ENCODE assay signal across 6 cellular contexts in the genomic region with DNA sequence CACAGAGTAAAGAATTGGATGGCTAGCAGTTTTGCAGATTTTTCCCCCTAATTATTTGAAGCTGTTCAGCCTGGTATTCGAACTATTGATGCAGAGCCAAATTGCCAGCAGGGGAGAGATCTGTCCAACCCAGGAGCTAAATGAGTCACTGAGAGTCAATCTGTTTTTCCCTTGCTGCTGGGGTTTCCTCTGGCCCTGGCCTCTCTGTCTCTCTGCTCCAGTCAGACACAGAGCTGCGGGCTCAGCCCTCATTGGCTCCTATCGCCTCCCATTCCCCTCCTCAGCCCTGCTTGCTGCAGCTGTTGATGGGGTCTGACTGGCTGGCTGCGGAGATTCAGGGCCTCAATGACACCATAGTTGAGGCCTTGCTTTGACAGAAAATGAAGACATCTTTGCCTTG.
DNase-seq lines count a peak whose midpoint lies in the region; ATAC-seq, FAIRE-seq and TF ChIP-seq lines count a peak whose summit lies in the region.
"Not testable (repeated sequence)": the region's sequence is repeated elsewhere in the genome, so short reads cannot be mapped to it uniquely, and the experiment has no call there.

No MANE protein-coding gene starts in this region.

- not testable (repeated sequence) for H3K4me3 ChIP-seq in GM23338; IMR-90 (ENCODE audit: insufficient read depth, low read depth, low read length); H1 (ENCODE audit: extremely low read depth in 1 of 4, insufficient read depth in 2 of 4, low read depth in 3 of 4, low read length in 4 of 4); heart left ventricle; right cardiac atrium (ENCODE audit: low read length)

- TF ChIP-seq CTCF in GM23338 (conservative IDR thresholded peaks at IDR 0.05; ENCODE audit: low read depth in 2 of 2); IMR-90 (conservative IDR thresholded peaks at IDR 0.05; ENCODE audit: low read depth, low read length); WTC11 (IDR thresholded peaks at IDR 0.05); H1 (IDR thresholded peaks at IDR 0.05; ENCODE audit: control extremely low read depth in 1 of 3, insufficient read depth in 1 of 3, low read depth in 1 of 3, low read length in 3 of 3); heart left ventricle (IDR thresholded peaks at IDR 0.05): not testable (repeated sequence)

- H4K5ac ChIP-seq in IMR-90 (ENCODE audit: low read depth, low read length); H1 (ENCODE audit: insufficient read length, low read depth, low read length): not testable (repeated sequence)

- dilution Hi-C loops in IMR-90 (cut with HindIII; ENCODE audit: low sequenced_read_pairs, unreplicated experiment), result not testable (repeated sequence)

- H3K27ac Mint-ChIP-seq in GM23338, WTC11: not testable (repeated sequence)

- H3K9me3 Mint-ChIP-seq in GM23338, WTC11: not testable (repeated sequence)

- not testable (repeated sequence) for H3K4me1 Mint-ChIP-seq in GM23338, WTC11

- FAIRE-seq in H1 (lab: Jason Lieb, UNC), result peak; percentile 7

- not testable (repeated sequence) for TF ChIP-seq RAD21 in IMR-90 (IDR thresholded peaks at IDR 0.05; ENCODE audit: low read length); H1 (IDR thresholded peaks at IDR 0.05 in 1 of 2, conservative IDR thresholded peaks at IDR 0.05 in 1 of 2; ENCODE audit: low read depth in 2 of 2, low read length in 2 of 2)

- not testable (repeated sequence) for H2AK5ac ChIP-seq in IMR-90 (ENCODE audit: low read depth, low read length); H1 (ENCODE audit: low read depth, low read length)

- not testable (repeated sequence) for H3K27me3 ChIP-seq in GM23338 (ENCODE audit: insufficient read depth); IMR-90 (ENCODE audit: control insufficient read depth, insufficient read depth, low read length); H1 (replicated peaks in 1 of 4; ENCODE audit: control insufficient read depth in 3 of 4, extremely low read depth in 1 of 4, insufficient read depth in 3 of 4, low read length in 3 of 4); heart left ventricle; right cardiac atrium (ENCODE audit: control insufficient read depth, insufficient read depth)

- H2AFZ ChIP-seq in GM23338; IMR-90 (replicated peaks; ENCODE audit: low read length, poor library complexity); H1 (ENCODE audit: low read length): not testable (repeated sequence)

- not testable (repeated sequence) for H2BK20ac ChIP-seq in IMR-90 (ENCODE audit: low read depth, low read length); H1 (ENCODE audit: low read length)

- intact Hi-C loops in IMR-90 (cut with micrococcal nuclease); heart left ventricle (cut with DNase I); right cardiac atrium (cut with DNase I): not testable (repeated sequence)

- H2BK5ac ChIP-seq in IMR-90 (ENCODE audit: low read depth, low read length, poor library complexity, severe bottlenecking); H1 (ENCODE audit: low read depth, low read length): not testable (repeated sequence)

- not testable (repeated sequence) for H3K14ac ChIP-seq in IMR-90 (replicated peaks; ENCODE audit: low read depth, low read length); H1 (ENCODE audit: insufficient read length)

- not testable (repeated sequence) for BruUV-seq in IMR-90 (replicated peaks; lab: Mats Ljungman, UMichigan)

- not testable (repeated sequence) for H2BK15ac ChIP-seq in IMR-90 (ENCODE audit: low read depth, low read length); H1 (ENCODE audit: low read length)

- not testable (repeated sequence) for TF ChIP-seq EP300 in H1 (IDR thresholded peaks at IDR 0.05; ENCODE audit: borderline replicate concordance in 1 of 2, low read depth in 2 of 2, low read length in 2 of 2)

- H3K79me2 ChIP-seq in GM23338 (replicated peaks; ENCODE audit: insufficient read depth); H1 (ENCODE audit: control insufficient read depth in 1 of 2, insufficient read depth in 2 of 2, low read length in 2 of 2): not testable (repeated sequence)

- H2AK9ac ChIP-seq in IMR-90 (replicated peaks; ENCODE audit: low read depth, low read length, poor library complexity), result not testable (repeated sequence)

- not testable (repeated sequence) for TF ChIP-seq POLR2A in IMR-90 (IDR thresholded peaks at IDR 0.05; ENCODE audit: low read depth, low read length); H1 (IDR thresholded peaks at IDR 0.05; ENCODE audit: control extremely low read depth in 1 of 2, low read depth in 2 of 2, low read length in 2 of 2); heart left ventricle (IDR thresholded peaks at IDR 0.05)

- not testable (repeated sequence) for H4K8ac ChIP-seq in IMR-90 (ENCODE audit: low read depth in 2 of 2, low read length in 2 of 2); H1 (ENCODE audit: extremely low read depth, insufficient read depth, low read length)

- ATAC-seq in GM23338 (peak; percentile 96), IMR-90 (ENCODE audit: low read depth) (peak; percentile 60), WTC11 (peak; percentile 98), heart left ventricle (peak in 3 of 4 donors; percentile 47 to 71 (median 54)), right cardiac atrium (peak; percentile 61 to 71)

- not testable (repeated sequence) for H3K9ac ChIP-seq in IMR-90 (ENCODE audit: low read depth, low read length); H1 (replicated peaks in 1 of 4; ENCODE audit: extremely low read depth in 1 of 4, low read depth in 3 of 4, low read length in 3 of 4)

- not testable (repeated sequence) for H3K23me2 ChIP-seq in H1 (ENCODE audit: low read depth, low read length)

- H3K4me3 Mint-ChIP-seq in GM23338, WTC11: not testable (repeated sequence)

- H3K9me3 ChIP-seq in IMR-90 (ENCODE audit: control insufficient read depth, insufficient read depth, low read length); H1 (ENCODE audit: insufficient read depth in 2 of 2, low read depth in 1 of 2, low read length in 1 of 2); heart left ventricle; right cardiac atrium (ENCODE audit: control insufficient read depth, low read length): not testable (repeated sequence)

- not testable (repeated sequence) for H3K9me2 ChIP-seq in GM23338 (ENCODE audit: insufficient read depth)

- H3K27ac ChIP-seq in GM23338 (ENCODE audit: low read depth); IMR-90 (ENCODE audit: insufficient read depth, low read length); H1 (ENCODE audit: low read depth, low read length); heart left ventricle; right cardiac atrium (ENCODE audit: low read length): not testable (repeated sequence)

- in situ Hi-C loops in IMR-90 (cut with MboI; ENCODE audit: low sequenced_read_pairs), result not testable (repeated sequence)

- POLR2A ChIA-PET in IMR-90 (lab: Charles Lee; ENCODE audit: unreplicated experiment); WTC11 (lab: Charles Lee); H1 (lab: Charles Lee; ENCODE audit: partially characterized antibody): not testable (repeated sequence)

- not testable (repeated sequence) for H3K56ac ChIP-seq in IMR-90 (ENCODE audit: extremely low read depth, insufficient read depth, low read length); H1 (replicated peaks; ENCODE audit: insufficient read length, low read depth, low read length)

- H3K79me1 ChIP-seq in IMR-90 (ENCODE audit: low read depth in 1 of 2, low read length in 2 of 2); H1 (ENCODE audit: low read depth, low read length): not testable (repeated sequence)

- H3K23ac ChIP-seq in IMR-90 (ENCODE audit: low read depth, low read length); H1 (ENCODE audit: insufficient read length): not testable (repeated sequence)

- not testable (repeated sequence) for H4K20me1 ChIP-seq in GM23338 (replicated peaks; ENCODE audit: insufficient read depth); IMR-90 (ENCODE audit: insufficient read depth, low read length); H1 (replicated peaks in 1 of 2; ENCODE audit: control insufficient read depth in 1 of 2, insufficient read depth in 2 of 2, low read length in 2 of 2)

- H2BK120ac ChIP-seq in IMR-90 (ENCODE audit: low read depth, low read length); H1 (replicated peaks; ENCODE audit: low read depth, low read length): not testable (repeated sequence)

- not testable (repeated sequence) for H4K91ac ChIP-seq in IMR-90 (ENCODE audit: insufficient read depth, low read depth, low read length); H1 (replicated peaks; ENCODE audit: insufficient read length, low read length)

- not testable (repeated sequence) for H3K4me2 ChIP-seq in GM23338; IMR-90 (ENCODE audit: low read depth, low read length); H1 (ENCODE audit: insufficient read depth in 1 of 2, low read depth in 2 of 2, low read length in 2 of 2)

- WGBS in IMR-90 (ENCODE audit: extremely low coverage in 2 of 2, insufficient read length in 1 of 2), 2 experiments, result no CpG with 5 or more reads among the region's 4 CpGs
- no CpG with 5 or more reads among the region's 4 CpGs for WGBS in H1 (ENCODE audit: extremely low coverage in 1 of 2, insufficient coverage in 1 of 2, insufficient read length in 1 of 2, insufficient replicate concordance in 2 of 2, low coverage in 1 of 2, low lambda C conversion rate in 2 of 2, missing lambda C conversion rate in 1 of 2), 2 experiments
- no CpG with 5 or more reads among the region's 4 CpGs for WGBS in heart left ventricle, 4 donors
- no CpG with 5 or more reads among the region's 4 CpGs for WGBS in right cardiac atrium

- CTCF ChIA-PET in IMR-90 (lab: Yijun Ruan, JAX); WTC11 (lab: Charles Lee); H1 (lab: Charles Lee; ENCODE audit: partially characterized antibody): not testable (repeated sequence)

- H3K36me3 Mint-ChIP-seq in GM23338 (ENCODE audit: low read depth); WTC11: not testable (repeated sequence)

- H3K18ac ChIP-seq in IMR-90 (ENCODE audit: low read depth, low read length); H1 (ENCODE audit: extremely low read depth, low read length): not testable (repeated sequence)

- H3K27me3 Mint-ChIP-seq in GM23338 (ENCODE audit: insufficient read depth, low read depth, poor library complexity); WTC11 (ENCODE audit: low read depth): not testable (repeated sequence)

- DNase-seq in GM23338 (ENCODE audit: low spot score); IMR-90; WTC11 (ENCODE audit: low spot score); H1 (ENCODE audit: low read depth in 1 of 2, low spot score in 2 of 2); heart left ventricle; right cardiac atrium: not testable (repeated sequence)

- not testable (repeated sequence) for H3K4me1 ChIP-seq in GM23338 (ENCODE audit: insufficient read depth); IMR-90 (ENCODE audit: control insufficient read depth, insufficient read depth, low read length); H1 (replicated peaks in 1 of 4; ENCODE audit: control insufficient read depth in 3 of 4, insufficient read depth in 4 of 4, low read length in 3 of 4); heart left ventricle; right cardiac atrium (ENCODE audit: control insufficient read depth, insufficient read depth, low read length)

- not testable (repeated sequence) for H3F3A ChIP-seq in GM23338 (replicated peaks; ENCODE audit: low read depth)

- H2BK12ac ChIP-seq in H1 (ENCODE audit: low read depth, low read length), result not testable (repeated sequence)

- H3K36me3 ChIP-seq in GM23338 (ENCODE audit: insufficient read depth); IMR-90 (ENCODE audit: control insufficient read depth, insufficient read depth, low read length); H1 (ENCODE audit: control insufficient read depth in 2 of 4, insufficient read depth in 4 of 4, low read length in 3 of 4); heart left ventricle: not testable (repeated sequence)

- not testable (repeated sequence) for H3K4ac ChIP-seq in IMR-90 (ENCODE audit: low read depth, low read length); H1 (replicated peaks; ENCODE audit: insufficient read length, low read depth, low read length)

- H3K9me1 ChIP-seq in IMR-90 (ENCODE audit: insufficient read depth, low read length), result not testable (repeated sequence)
